17 cellular contexts compared by ENCODE assay signal in the genomic region with DNA sequence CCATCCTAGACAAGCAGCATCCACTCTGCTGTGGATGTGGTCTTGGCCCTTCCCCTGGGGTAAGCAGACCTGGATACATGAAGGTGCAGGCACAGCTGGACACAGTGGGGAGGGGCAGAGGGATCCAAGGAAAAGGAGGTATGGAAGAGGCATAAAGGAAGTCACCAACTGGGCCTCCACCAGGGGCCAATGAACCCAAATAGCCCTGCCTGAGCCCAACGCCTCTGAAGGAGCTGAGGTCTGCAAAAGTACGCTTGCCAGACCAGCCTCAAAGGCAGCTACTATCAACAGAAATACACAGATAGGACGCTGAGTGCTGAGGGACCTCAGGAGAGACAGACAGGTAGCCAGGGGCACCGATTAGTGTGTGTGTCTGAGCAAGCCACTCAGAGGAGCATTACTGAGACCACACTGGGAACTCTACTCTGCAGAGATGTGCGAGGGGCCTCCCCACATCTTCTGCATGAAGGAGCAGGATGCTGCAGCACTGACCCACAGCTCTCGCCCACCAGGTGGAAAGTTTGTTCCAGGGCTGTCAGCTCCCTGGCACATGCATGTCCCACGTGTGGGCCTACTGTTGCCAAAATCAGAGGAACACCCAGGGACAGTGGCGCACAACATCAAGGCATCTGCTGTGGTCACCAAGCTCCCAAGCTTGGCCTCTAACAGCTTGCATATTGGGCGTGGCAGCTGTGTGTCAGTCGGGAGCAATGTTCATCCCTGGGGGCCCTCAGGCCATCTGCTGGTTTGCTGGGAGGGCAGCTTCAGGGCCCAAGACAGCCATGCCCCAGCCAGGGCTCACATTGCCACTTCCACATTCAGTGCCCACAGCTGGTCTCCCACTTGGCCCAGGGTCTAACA. TPM values are rescaled to one million over a fixed set of nuclear protein-coding genes. Genes with fewer than 3 reads are reported as not detected.
A peak's percentile ranks its signal among the peaks of the same experiment; 100 is the strongest.
DNase-seq lines count a peak whose midpoint lies in the region; ATAC-seq and TF ChIP-seq lines count a peak whose summit lies in the region.
"Had no signal": no experiment of that assay in that cellular context is flagged by ENCODE, and none has a peak within 500 bp of the region (broad histone marks: within the 10 kb centered on the region; RNA-seq: fewer than 3 reads in every experiment).

No MANE protein-coding gene starts in this region.

- no peak overlapping the region for H3K4me3 ChIP-seq in body of pancreas
- H3K4me3 ChIP-seq: cardiac muscle cell, hepatocyte had no signal

- WGBS in body of pancreas, 2 donors = 72 to 73% methylated on average over 4 to 10 of the region's 10 CpGs

- TF ChIP-seq POLR2A in body of pancreas (IDR thresholded peaks at IDR 0.05) = no peak

- H3K9me3 Mint-ChIP-seq in activated naive CD4-positive, alpha-beta T cell treated with anti-CD3 and anti-CD28 coated beads, Interleukin-2, amount 50 U/mL, for 72 hours = no peaks in the 10 kb centered on the region
- H3K9me3 Mint-ChIP-seq in immature natural killer cell = no peaks in the 10 kb centered on the region
- no peaks in the 10 kb centered on the region for H3K9me3 Mint-ChIP-seq in stimulated activated effector memory CD8-positive, alpha-beta T cell treated with anti-CD3 and anti-CD28 coated beads, Interleukin-12 subunit alpha, Interleukin-12 subunit beta, amount 100 ng/mL, for 72 hours
- no peaks in the 10 kb centered on the region for H3K9me3 Mint-ChIP-seq in stimulated activated naive CD8-positive, alpha-beta T cell treated with anti-CD3 and anti-CD28 coated beads, Interleukin-15, amount 100 ng/mL, for 72 hours
- H3K9me3 Mint-ChIP-seq: activated CD4-positive, alpha-beta memory T cell treated with anti-CD3 and anti-CD28 coated beads, Interleukin-2, amount 10 ng/mL, durations not matched to agents 7 days and 5 days; activated naive CD8-positive, alpha-beta T cell treated with anti-CD3 and anti-CD28 coated beads, Interleukin-2, amount 50 U/mL, for 24 hours had no signal

- TF ChIP-seq CTCF in body of pancreas (IDR thresholded peaks at IDR 0.05) = no peak

- no peaks in the 10 kb centered on the region for H3K9me3 ChIP-seq in T-helper 17 cell (ENCODE audit: control insufficient read depth, low read length, poor library complexity, severe bottlenecking)
- no peaks in the 10 kb centered on the region for H3K9me3 ChIP-seq in body of pancreas

- no peaks in the 10 kb centered on the region for H3K4me1 ChIP-seq in body of pancreas

- H3K27ac ChIP-seq in body of pancreas = no peak overlapping the region
- H3K27ac ChIP-seq: cardiac muscle cell, hepatocyte had no signal

- peak; percentile 10 to 19 for ATAC-seq in activated naive CD4-positive, alpha-beta T cell treated with anti-CD3 and anti-CD28 coated beads, Interleukin-2, amount 50 U/mL, for 72 hours
- ATAC-seq in T-helper 17 cell = no peak
- ATAC-seq in stimulated activated effector memory CD8-positive, alpha-beta T cell treated with anti-CD3 and anti-CD28 coated beads, Interleukin-12 subunit alpha, Interleukin-12 subunit beta, amount 100 ng/mL, for 72 hours = no peak
- no peak for ATAC-seq in stimulated activated naive CD8-positive, alpha-beta T cell treated with anti-CD3 and anti-CD28 coated beads, Interleukin-15, amount 100 ng/mL, for 72 hours
- ATAC-seq in HG02623 (IDR thresholded peaks at IDR 0.05; ENCODE audit: unreplicated experiment) = no peak
- ATAC-seq in body of pancreas = no peak
- ATAC-seq: activated naive CD8-positive, alpha-beta T cell treated with anti-CD3 and anti-CD28 coated beads, Interleukin-2, amount 50 U/mL, for 24 hours had no signal

- peak in 1 of 2 donors; percentile 52 for DNase-seq in activated naive CD4-positive, alpha-beta T cell treated with anti-CD3 and anti-CD28 coated beads, Interleukin-2, amount 50 U/mL, for 72 hours (ENCODE audit: low spot score in 2 of 2)
- DNase-seq in activated naive CD4-positive, alpha-beta T cell (lab: John Stamatoyannopoulos, UW) = no peak
- no peak for DNase-seq in T-helper 17 cell
- DNase-seq in immature natural killer cell = no peak
- DNase-seq in stimulated activated effector memory CD8-positive, alpha-beta T cell treated with anti-CD3 and anti-CD28 coated beads, Interleukin-12 subunit alpha, Interleukin-12 subunit beta, amount 100 ng/mL, for 72 hours (ENCODE audit: low spot score in 2 of 2) = no peak
- DNase-seq in stimulated activated naive CD8-positive, alpha-beta T cell treated with anti-CD3 and anti-CD28 coated beads, Interleukin-15, amount 100 ng/mL, for 72 hours = no peak
- no peak for DNase-seq in body of pancreas
- DNase-seq: ACHN; activated CD4-positive, alpha-beta memory T cell treated with anti-CD3 and anti-CD28 coated beads, Interleukin-2, amount 10 ng/mL, durations not matched to agents 7 days and 5 days; activated naive CD8-positive, alpha-beta T cell treated with anti-CD3 and anti-CD28 coated beads, Interleukin-2, amount 50 U/mL, for 24 hours; effector CD4-positive, alpha-beta T cell; MM.1S; NCI-H2029 treated with DMSO at 0.1 percent for 48 hours; NCI-H748 treated with DMSO at 0.1 percent for 48 hours had no signal

- H3K36me3 Mint-ChIP-seq in activated naive CD4-positive, alpha-beta T cell treated with anti-CD3 and anti-CD28 coated beads, Interleukin-2, amount 50 U/mL, for 72 hours = no peaks in the 10 kb centered on the region
- H3K36me3 Mint-ChIP-seq in T-helper 17 cell (ENCODE audit: low read depth) (no peaks in the 10 kb centered on the region), immature natural killer cell (peaks cover 8 to 24% (median 14%) of the 10 kb centered on the region in 3 donors)
- peaks cover 47% of the 10 kb centered on the region for H3K36me3 Mint-ChIP-seq in stimulated activated effector memory CD8-positive, alpha-beta T cell treated with anti-CD3 and anti-CD28 coated beads, Interleukin-12 subunit alpha, Interleukin-12 subunit beta, amount 100 ng/mL, for 72 hours

- H3K27me3 Mint-ChIP-seq in T-helper 17 cell (no peaks in the 10 kb centered on the region), immature natural killer cell (ENCODE audit: low read depth in 3 of 3) (peaks cover 0 to 4% (median 0%) of the 10 kb centered on the region in 3 donors)
- no peaks in the 10 kb centered on the region for H3K27me3 Mint-ChIP-seq in stimulated activated naive CD8-positive, alpha-beta T cell treated with anti-CD3 and anti-CD28 coated beads, Interleukin-15, amount 100 ng/mL, for 72 hours
- H3K27me3 Mint-ChIP-seq: activated CD4-positive, alpha-beta memory T cell treated with anti-CD3 and anti-CD28 coated beads, Interleukin-2, amount 10 ng/mL, durations not matched to agents 7 days and 5 days; activated naive CD8-positive, alpha-beta T cell treated with anti-CD3 and anti-CD28 coated beads, Interleukin-2, amount 50 U/mL, for 24 hours had no signal

- intact Hi-C loops in body of pancreas (cut with DNase I) = no loop called here

- peaks cover 2% of the 10 kb centered on the region for H3K4me1 Mint-ChIP-seq in T-helper 17 cell
- peaks cover 1 to 8% of the 10 kb centered on the region in 2 donors for H3K4me1 Mint-ChIP-seq in immature natural killer cell
- H3K4me1 Mint-ChIP-seq in stimulated activated effector memory CD8-positive, alpha-beta T cell treated with anti-CD3 and anti-CD28 coated beads, Interleukin-12 subunit alpha, Interleukin-12 subunit beta, amount 100 ng/mL, for 72 hours = no peaks in the 10 kb centered on the region
- peaks cover 9% of the 10 kb centered on the region for H3K4me1 Mint-ChIP-seq in stimulated activated naive CD8-positive, alpha-beta T cell treated with anti-CD3 and anti-CD28 coated beads, Interleukin-15, amount 100 ng/mL, for 72 hours

- no peak overlapping the region for H3K27ac Mint-ChIP-seq in activated naive CD4-positive, alpha-beta T cell treated with anti-CD3 and anti-CD28 coated beads, Interleukin-2, amount 50 U/mL, for 72 hours
- H3K27ac Mint-ChIP-seq in T-helper 17 cell (peak overlapping the region; percentile 14), immature natural killer cell (peak overlapping the region in 5 of 6 donors; percentile 16 to 57 (median 47))
- H3K27ac Mint-ChIP-seq in stimulated activated effector memory CD8-positive, alpha-beta T cell treated with anti-CD3 and anti-CD28 coated beads, Interleukin-12 subunit alpha, Interleukin-12 subunit beta, amount 100 ng/mL, for 72 hours = peak overlapping the region; percentile 26
- H3K27ac Mint-ChIP-seq in stimulated activated naive CD8-positive, alpha-beta T cell treated with anti-CD3 and anti-CD28 coated beads, Interleukin-15, amount 100 ng/mL, for 72 hours = peak overlapping the region in 1 of 2 donors; percentile 13
- H3K27ac Mint-ChIP-seq: activated CD4-positive, alpha-beta memory T cell treated with anti-CD3 and anti-CD28 coated beads, Interleukin-2, amount 10 ng/mL, durations not matched to agents 7 days and 5 days; activated naive CD8-positive, alpha-beta T cell treated with anti-CD3 and anti-CD28 coated beads, Interleukin-2, amount 50 U/mL, for 24 hours had no signal

- no peaks in the 10 kb centered on the region for H3K27me3 ChIP-seq in body of pancreas
- H3K27me3 ChIP-seq: cardiac muscle cell had no signal

- no peak overlapping the region for H3K4me3 Mint-ChIP-seq in T-helper 17 cell
- H3K4me3 Mint-ChIP-seq in immature natural killer cell = no peak overlapping the region
- no peak overlapping the region for H3K4me3 Mint-ChIP-seq in stimulated activated effector memory CD8-positive, alpha-beta T cell treated with anti-CD3 and anti-CD28 coated beads, Interleukin-12 subunit alpha, Interleukin-12 subunit beta, amount 100 ng/mL, for 72 hours
- no peak overlapping the region for H3K4me3 Mint-ChIP-seq in stimulated activated naive CD8-positive, alpha-beta T cell treated with anti-CD3 and anti-CD28 coated beads, Interleukin-15, amount 100 ng/mL, for 72 hours
- H3K4me3 Mint-ChIP-seq: activated CD4-positive, alpha-beta memory T cell treated with anti-CD3 and anti-CD28 coated beads, Interleukin-2, amount 10 ng/mL, durations not matched to agents 7 days and 5 days; activated naive CD8-positive, alpha-beta T cell treated with anti-CD3 and anti-CD28 coated beads, Interleukin-2, amount 50 U/mL, for 24 hours had no signal

- H3K36me3 ChIP-seq in body of pancreas (replicated peaks in 1 of 2; ENCODE audit: insufficient read depth in 1 of 2, low read depth in 2 of 2) = no peaks in the 10 kb centered on the region
- H3K36me3 ChIP-seq: cardiac muscle cell had no signal

RNA-seq across cellular contexts. Expression of a gene that starts 40.0 kb away (rescaled TPM):
- total RNA-seq in activated naive CD4-positive, alpha-beta T cell treated with anti-CD3 and anti-CD28 coated beads, Interleukin-2, amount 50 U/mL, for 72 hours = 100 to 1,000 TPM; 221 to 367 TPM
- total RNA-seq in T-helper 17 cell = 1 to 10 TPM; 1.3 to 1.8 TPM
- polyA plus RNA-seq in immature natural killer cell = 1 to 10 TPM in 1 of 3 donors, under 1 TPM in 1, not detected in 1; 0.10 to 1.2 TPM
- under 1 TPM; under 0.01 to 0.33 TPM for total RNA-seq in body of pancreas

Comparison
In these comparisons a context has a peak if more than half of its experiments do, and no peak if none do; other contexts are left out.
1. ATAC-seq: peak in activated naive CD4-positive, alpha-beta T cell treated with anti-CD3 and anti-CD28 coated beads, Interleukin-2, amount 50 U/mL, for 72 hours (2 of 2); none in T-helper 17 cell (single experiment), stimulated activated effector memory CD8-positive, alpha-beta T cell treated with anti-CD3 and anti-CD28 coated beads, Interleukin-12 subunit alpha, Interleukin-12 subunit beta, amount 100 ng/mL, for 72 hours (single experiment), stimulated activated naive CD8-positive, alpha-beta T cell treated with anti-CD3 and anti-CD28 coated beads, Interleukin-15, amount 100 ng/mL, for 72 hours (single experiment), HG02623 (single experiment) and body of pancreas (single experiment).
2. H3K27ac Mint-ChIP-seq: peak in T-helper 17 cell (single experiment), immature natural killer cell (5 of 6) and stimulated activated effector memory CD8-positive, alpha-beta T cell treated with anti-CD3 and anti-CD28 coated beads, Interleukin-12 subunit alpha, Interleukin-12 subunit beta, amount 100 ng/mL, for 72 hours (single experiment); none in activated naive CD4-positive, alpha-beta T cell treated with anti-CD3 and anti-CD28 coated beads, Interleukin-2, amount 50 U/mL, for 72 hours (0 of 2).
3. RNA of a gene that starts 40.0 kb away (total RNA-seq): 221 to 367 TPM in activated naive CD4-positive, alpha-beta T cell treated with anti-CD3 and anti-CD28 coated beads, Interleukin-2, amount 50 U/mL, for 72 hours; 1.3 to 1.8 TPM in T-helper 17 cell and under 0.01 to 0.33 TPM in body of pancreas; every median in the first group is over 10 times any median in the second.